Comparison of ENCODE assay signal across 14 cellular contexts in the genomic region with DNA sequence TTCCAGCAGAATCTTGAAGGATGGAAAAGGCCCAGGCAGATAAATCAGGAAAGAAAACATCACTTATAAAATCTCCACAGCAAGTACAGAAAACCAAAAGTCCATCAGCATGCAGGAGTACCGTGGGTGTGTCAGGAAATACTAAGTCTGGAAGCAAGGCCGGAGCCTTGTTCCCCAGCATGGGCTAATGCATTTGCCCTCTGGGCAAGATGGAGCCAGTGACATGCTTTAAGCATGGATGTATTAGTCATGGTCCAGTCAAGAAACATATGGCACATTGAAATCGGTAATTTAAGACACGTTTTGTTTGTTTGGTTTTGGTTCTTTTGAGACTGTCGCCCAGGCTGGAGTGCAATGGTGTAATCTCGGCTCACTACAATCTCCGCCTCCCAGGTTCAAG.
DNase-seq lines count a peak whose midpoint lies in the region; ATAC-seq and TF ChIP-seq lines count a peak whose summit lies in the region.
"Had no signal": no experiment of that assay in that cellular context is flagged by ENCODE, and none has a peak within 500 bp of the region (broad histone marks: within the 10 kb centered on the region; RNA-seq: fewer than 3 reads in every experiment).

No MANE protein-coding gene starts in this region.

- no peaks in the 10 kb centered on the region for H3K9me3 ChIP-seq in neutrophil
- H3K9me3 ChIP-seq: Caco-2 had no signal

- TF ChIP-seq CTCF in neutrophil (IDR thresholded peaks at IDR 0.05): no peak

- peaks cover 23% of the 10 kb centered on the region for H3K36me3 Mint-ChIP-seq in activated CD4-positive, alpha-beta T cell treated with anti-CD3 and anti-CD28 coated beads, Interleukin-2, amount 10 ng/mL, durations not matched to agents 24 days and 14 days (ENCODE audit: low read depth)
- peaks cover 45% of the 10 kb centered on the region for H3K36me3 Mint-ChIP-seq in activated T-helper 17 cell treated with anti-CD3 and anti-CD28 coated beads, Interleukin-2, amount 50 U/mL, for 72 hours (ENCODE audit: low read depth)

- intact Hi-C loops in activated CD4-positive, alpha-beta T cell treated with anti-CD3 and anti-CD28 coated beads, Interleukin-2, amount 10 ng/mL, durations not matched to agents 24 days and 14 days (cut with micrococcal nuclease): loop anchor here (10.0 kb wide), 2 partner anchors 695 to 885 kb away; no protein-coding TSS in a partner anchor

- H3K27me3 Mint-ChIP-seq in activated CD4-positive, alpha-beta T cell treated with anti-CD3 and anti-CD28 coated beads, Interleukin-2, amount 10 ng/mL, durations not matched to agents 24 days and 14 days: no peaks in the 10 kb centered on the region
- no peaks in the 10 kb centered on the region for H3K27me3 Mint-ChIP-seq in activated T-helper 17 cell treated with anti-CD3 and anti-CD28 coated beads, Interleukin-2, amount 50 U/mL, for 72 hours

- peak overlapping the region; percentile 83 for H3K27ac ChIP-seq in neutrophil
- H3K27ac ChIP-seq: GM23248, PC-9 had no signal

- H3K4me3 ChIP-seq in neutrophil (ENCODE audit: low read depth in 1 of 2, low read length in 1 of 2): no peak overlapping the region
- H3K4me3 ChIP-seq: GM23248, PC-9 had no signal

- H3K27ac Mint-ChIP-seq in activated CD4-positive, alpha-beta T cell treated with anti-CD3 and anti-CD28 coated beads, Interleukin-2, amount 10 ng/mL, durations not matched to agents 24 days and 14 days: peak overlapping the region; percentile 82
- peak overlapping the region; percentile 100 for H3K27ac Mint-ChIP-seq in activated T-helper 17 cell treated with anti-CD3 and anti-CD28 coated beads, Interleukin-2, amount 50 U/mL, for 72 hours

- DNase-seq in activated CD4-positive, alpha-beta T cell treated with anti-CD3 and anti-CD28 coated beads, Interleukin-2, amount 10 ng/mL, durations not matched to agents 24 days and 14 days: no peak
- DNase-seq in activated CD4-positive, alpha-beta T cell treated with anti-CD3 and anti-CD28 coated beads, Interleukin-2, amount 50 U/mL, for 48 hours: no peak
- peak; percentile 39 for DNase-seq in EH (ENCODE audit: low read depth)
- DNase-seq in NCI-H524 (lab: John Stamatoyannopoulos, UW): no peak
- DNase-seq in hippocampal formation (lab: John Stamatoyannopoulos, UW): no peak
- DNase-seq in NCI-H82 (lab: John Stamatoyannopoulos, UW): no peak
- DNase-seq: 8988T, Caco-2, GM23248, NCI-H748 treated with DMSO at 0.1 percent for 48 hours, PC-9 had no signal

- H3K4me3 Mint-ChIP-seq in activated CD4-positive, alpha-beta T cell treated with anti-CD3 and anti-CD28 coated beads, Interleukin-2, amount 10 ng/mL, durations not matched to agents 24 days and 14 days: no peak overlapping the region
- H3K4me3 Mint-ChIP-seq in activated T-helper 17 cell treated with anti-CD3 and anti-CD28 coated beads, Interleukin-2, amount 50 U/mL, for 72 hours: peak overlapping the region; percentile 78

- no peak for ATAC-seq in activated T-helper 17 cell treated with anti-CD3 and anti-CD28 coated beads, Interleukin-2, amount 50 U/mL, for 72 hours (replicated peaks)
- ATAC-seq: HCT116 had no signal

- H3K4me1 ChIP-seq in neutrophil (ENCODE audit: control insufficient read depth in 1 of 2, insufficient read depth in 1 of 2, low read depth in 1 of 2, low read length in 1 of 2): peaks cover 53 to 57% of the 10 kb centered on the region in 2 experiments
- H3K4me1 ChIP-seq: Caco-2 had no signal

- no peaks in the 10 kb centered on the region for H3K36me3 ChIP-seq in neutrophil

- no peaks in the 10 kb centered on the region for H3K27me3 ChIP-seq in neutrophil

- peaks cover 80% of the 10 kb centered on the region for H3K4me1 Mint-ChIP-seq in activated CD4-positive, alpha-beta T cell treated with anti-CD3 and anti-CD28 coated beads, Interleukin-2, amount 10 ng/mL, durations not matched to agents 24 days and 14 days
- peaks cover 63% of the 10 kb centered on the region for H3K4me1 Mint-ChIP-seq in activated T-helper 17 cell treated with anti-CD3 and anti-CD28 coated beads, Interleukin-2, amount 50 U/mL, for 72 hours

- peaks cover 41% of the 10 kb centered on the region for H3K9me3 Mint-ChIP-seq in activated CD4-positive, alpha-beta T cell treated with anti-CD3 and anti-CD28 coated beads, Interleukin-2, amount 10 ng/mL, durations not matched to agents 24 days and 14 days
- peaks cover 18% of the 10 kb centered on the region for H3K9me3 Mint-ChIP-seq in activated T-helper 17 cell treated with anti-CD3 and anti-CD28 coated beads, Interleukin-2, amount 50 U/mL, for 72 hours
